Comparison of ENCODE assay signal across 12 cellular contexts in genomic region chr15:85361306-85361705, GRCh38. TPM values are rescaled to one million over a fixed set of nuclear protein-coding genes. Genes with fewer than 3 reads are reported as not detected.
A peak's percentile ranks its signal among the peaks of the same experiment; 100 is the strongest.
DNase-seq lines count a peak whose midpoint lies in the region; ATAC-seq, FAIRE-seq and TF ChIP-seq lines count a peak whose summit lies in the region.
"Had no signal": no experiment of that assay in that cellular context is flagged by ENCODE, and none has a peak within 500 bp of the region (broad histone marks: within the 10 kb centered on the region; RNA-seq: fewer than 3 reads in every experiment).

No MANE protein-coding gene starts in this region.

- H3K9me3 ChIP-seq in trophoblast cell (ENCODE audit: insufficient read depth, low read depth, low read length) = peaks cover 2% of the 10 kb centered on the region

- H3K4me1 ChIP-seq in trophoblast cell (ENCODE audit: control insufficient read depth in 1 of 2, insufficient read depth in 2 of 2, low read length in 2 of 2) = peaks cover 0 to 2% of the 10 kb centered on the region in 2 experiments

- H4K91ac ChIP-seq in trophoblast cell (ENCODE audit: low read depth, low read length) = no peak overlapping the region

- H3K4me1 Mint-ChIP-seq in Calu3 (ENCODE audit: low read depth, unreplicated experiment) = peaks cover 11% of the 10 kb centered on the region

- no peak overlapping the region for H2BK12ac ChIP-seq in trophoblast cell (ENCODE audit: low read length)

- no TSS peak for BruUV-seq in Calu3 (replicated peaks; lab: Mats Ljungman, UMichigan)

- H3K9ac ChIP-seq in trophoblast cell (ENCODE audit: low read length) = no peak overlapping the region

- peak; percentile 90 for DNase-seq in GM12865 (ENCODE audit: low read depth)
- DNase-seq in GM19239 (ENCODE audit: insufficient read length, low spot score) = peak; percentile 33
- DNase-seq in germinal center (ENCODE audit: low spot score) = no peak
- DNase-seq in Calu3 = no peak
- DNase-seq in trophoblast cell = no peak
- DNase-seq: activated CD4-positive, alpha-beta T cell treated with anti-CD3 and anti-CD28 coated beads, Interleukin-2, amount 50 U/mL, for 4 hours; effector CD8-positive, alpha-beta T cell; midbrain; NCI-H446 had no signal

- H3K79me2 ChIP-seq in trophoblast cell (ENCODE audit: control insufficient read depth, insufficient read depth, low read length, poor library complexity) = no peaks in the 10 kb centered on the region

- WGBS in trophoblast cell (ENCODE audit: extremely low coverage, insufficient coverage, insufficient read length) = no CpG with 5 or more reads among the region's 4 CpGs

- H3K27me3 Mint-ChIP-seq in Calu3 (ENCODE audit: unreplicated experiment) = no peaks in the 10 kb centered on the region

- no peak overlapping the region for H3K18ac ChIP-seq in trophoblast cell (ENCODE audit: low read length)

- no peak overlapping the region for H3K4me2 ChIP-seq in trophoblast cell (ENCODE audit: low read length)

- TF ChIP-seq CTCF in GM12865 (IDR thresholded peaks at IDR 0.05; ENCODE audit: insufficient read depth, low read depth, low read length, missing control alignments) (no peak), Calu3 (IDR thresholded peaks at IDR 0.05; ENCODE audit: unreplicated experiment) (no peak)

- no peak overlapping the region for H3K27ac Mint-ChIP-seq in Calu3 (ENCODE audit: unreplicated experiment)

- H2AFZ ChIP-seq in trophoblast cell (ENCODE audit: insufficient read depth, low read length, poor library complexity) = no peak overlapping the region

- H3K4me3 ChIP-seq in GM12865 (ENCODE audit: low read depth, low read length) (no peak overlapping the region), trophoblast cell (ENCODE audit: low read depth, low read length) (no peak overlapping the region)

- no peak overlapping the region for H4K8ac ChIP-seq in trophoblast cell (ENCODE audit: low read depth, low read length)

- intact Hi-C loops in Calu3 (cut with micrococcal nuclease; ENCODE audit: unreplicated experiment) = no loop called here

- H3K36me3 Mint-ChIP-seq in Calu3 (ENCODE audit: insufficient read depth, unreplicated experiment) = peaks cover 6% of the 10 kb centered on the region

- no peaks in the 10 kb centered on the region for H3K79me1 ChIP-seq in trophoblast cell (ENCODE audit: low read length)

- no peaks in the 10 kb centered on the region for H3K9me3 Mint-ChIP-seq in Calu3 (ENCODE audit: low read depth, unreplicated experiment)

- no peaks in the 10 kb centered on the region for H3K27me3 ChIP-seq in trophoblast cell (ENCODE audit: insufficient read depth, low read length)

- H3K23ac ChIP-seq in trophoblast cell (ENCODE audit: low read length) = no peak overlapping the region

- H3K4me3 Mint-ChIP-seq in Calu3 (ENCODE audit: low read depth, unreplicated experiment) = no peak overlapping the region

- H2BK120ac ChIP-seq in trophoblast cell (ENCODE audit: insufficient read depth, low read length, poor library complexity) = no peak overlapping the region

- FAIRE-seq in GM19239 (lab: Jason Lieb, UNC) = peak; percentile 75

- no peaks in the 10 kb centered on the region for H3K36me3 ChIP-seq in trophoblast cell (ENCODE audit: control insufficient read depth in 1 of 2, insufficient read depth in 2 of 2, low read length in 2 of 2)

- CTCF ChIA-PET in Calu3 (lab: Charles Lee) = no interaction called here

- no peak overlapping the region for H2AK5ac ChIP-seq in trophoblast cell (ENCODE audit: low read length)

- H3K4ac ChIP-seq in trophoblast cell (ENCODE audit: low read depth, low read length) = no peak overlapping the region

- H3K14ac ChIP-seq in trophoblast cell (ENCODE audit: low read length) = no peak overlapping the region

- peak; percentile 41 for ATAC-seq in HG02610 (IDR thresholded peaks at IDR 0.05; ENCODE audit: unreplicated experiment)
- ATAC-seq in HG03460 (IDR thresholded peaks at IDR 0.05; ENCODE audit: unreplicated experiment) = peak; percentile 73
- no peak for ATAC-seq in HG02981 (IDR thresholded peaks at IDR 0.05; ENCODE audit: unreplicated experiment)

- H4K12ac ChIP-seq in trophoblast cell (ENCODE audit: low read depth, low read length) = no peak overlapping the region

- no peak overlapping the region for H2BK5ac ChIP-seq in trophoblast cell (ENCODE audit: low read depth, low read length, poor library complexity)

- no peak overlapping the region for H3K27ac ChIP-seq in trophoblast cell (ENCODE audit: low read depth, low read length)

RNA-seq across cellular contexts. Expression of gene AKAP13, which starts 19.1 kb away (rescaled TPM):
- 145 and 169 TPM in 2 replicates for total RNA-seq in Calu3 (2022)
- 24.8 and 27.3 TPM in 2 replicates for polyA plus RNA-seq in trophoblast cell (2013)

Comparison
In these comparisons a context has a peak if more than half of its experiments do, and no peak if none do; other contexts are left out.
1. DNase-seq: peak in GM12865 (single experiment) and GM19239 (single experiment); none in germinal center (single experiment), Calu3 (single experiment) and trophoblast cell (0 of 2).